ENCODE assay signal across 8 cellular contexts in genomic region chr7:151519765-151520418, GRCh38.
DNase-seq lines count a peak whose midpoint lies in the region; ATAC-seq lines count a peak whose summit lies in the region.

A gene with protein sequence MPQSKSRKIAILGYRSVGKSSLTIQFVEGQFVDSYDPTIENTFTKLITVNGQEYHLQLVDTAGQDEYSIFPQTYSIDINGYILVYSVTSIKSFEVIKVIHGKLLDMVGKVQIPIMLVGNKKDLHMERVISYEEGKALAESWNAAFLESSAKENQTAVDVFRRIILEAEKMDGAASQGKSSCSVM (minus strand): TSS chr7:151519895. CDS start chr7:151519511, 384 bp downstream.

- DNase-seq in AG08396 (ENCODE audit: low spot score) (peak; percentile 96), NCI-H446 (lab: John Stamatoyannopoulos, UW) (peak; percentile 97 to 99), cerebellar cortex (ENCODE audit: low spot score) (peak; percentile 99), islet precursor cell (peak; percentile 99)
- DNase-seq in stimulated activated CD4-positive, alpha-beta T cell treated with anti-CD3 and anti-CD28 coated beads, Interleukin-12 subunit alpha, Interleukin-12 subunit beta, amount 100 ng/mL, for 48 hours (ENCODE audit: low read depth in 2 of 3, low spot score in 1 of 3): peak; percentile 97

- peak; percentile 80 for ATAC-seq in GM19023 (IDR thresholded peaks at IDR 0.05; ENCODE audit: unreplicated experiment)
- ATAC-seq in HG03342 (IDR thresholded peaks at IDR 0.05; ENCODE audit: unreplicated experiment): peak; percentile 80
- ATAC-seq in activated CD4-positive, CD25-positive, alpha-beta regulatory T cell treated with anti-CD3 and anti-CD28 coated beads, Interleukin-2, amount 50 U/mL, for 24 hours: peak; percentile 88 to 89

Comparison
In these comparisons a context has a peak if more than half of its experiments do, and no peak if none do; other contexts are left out.
1. Peak in every context shown above with its lines: DNase-seq and ATAC-seq.